Comparison of ENCODE assay signal across 12 cellular contexts in genomic region chr10:8051851-8052257, GRCh38. TPM values are rescaled to one million over a fixed set of nuclear protein-coding genes. Genes with fewer than 3 reads are reported as not detected.
DNase-seq lines count a peak whose midpoint lies in the region; ATAC-seq and TF ChIP-seq lines count a peak whose summit lies in the region.
"Had no signal": no experiment of that assay in that cellular context is flagged by ENCODE, and none has a peak within 500 bp of the region (broad histone marks: within the 10 kb centered on the region; RNA-seq: fewer than 3 reads in every experiment).

No MANE protein-coding gene starts in this region.

- H2BK120ac ChIP-seq in mesendoderm (ENCODE audit: low read depth, low read length), result peak overlapping the region; percentile 75

- H3K79me1 ChIP-seq in mesendoderm (ENCODE audit: low read length), result no peaks in the 10 kb centered on the region

- peak overlapping the region; percentile 99 for H3K4ac ChIP-seq in mesendoderm (ENCODE audit: low read depth, low read length)

- no peak for TF ChIP-seq CTCF in ovary (IDR thresholded peaks at IDR 0.05)
- TF ChIP-seq CTCF in GM13977 (IDR thresholded peaks at IDR 0.05; ENCODE audit: extremely low read depth, insufficient read depth, missing control alignments), result no peak

- H3K4me1 ChIP-seq in right cardiac atrium (ENCODE audit: control insufficient read depth, insufficient read depth, low read length), result peaks cover 6% of the 10 kb centered on the region
- peaks cover 6% of the 10 kb centered on the region for H3K4me1 ChIP-seq in mesendoderm (ENCODE audit: control insufficient read depth, low read depth, low read length)
- peaks cover 3% of the 10 kb centered on the region for H3K4me1 ChIP-seq in urinary bladder (ENCODE audit: insufficient read depth)
- H3K4me1 ChIP-seq in ovary (ENCODE audit: insufficient read depth), result peaks cover 13% of the 10 kb centered on the region

- peaks cover 21% of the 10 kb centered on the region for H3K79me2 ChIP-seq in mesendoderm (ENCODE audit: control insufficient read depth, insufficient read depth, low read length)

- H4K5ac ChIP-seq in mesendoderm (ENCODE audit: low read length), result no peak overlapping the region

- TF ChIP-seq EP300 in ovary (IDR thresholded peaks at IDR 0.05), result no peak

- peak overlapping the region; percentile 60 for H2BK15ac ChIP-seq in mesendoderm (replicated peaks; ENCODE audit: low read depth)

- peak in 1 of 3 donors; percentile 47 for DNase-seq in right cardiac atrium
- no peak for DNase-seq in left ventricle myocardium superior
- peak; percentile 47 for DNase-seq in activated T-helper 2 cell treated with anti-CD3 and anti-CD28 coated beads, Interferon-gamma antibody, Interleukin-2, Interleukin-4, amounts not matched to agents 10 μg/mL and 5 μg/mL and 100 μg/mL, durations not matched to agents 14 hours and 24 hours and 36 hours (ENCODE audit: low spot score)
- peak; percentile 96 for DNase-seq in mesendoderm
- no peak for DNase-seq in ovary
- DNase-seq in glomerular visceral epithelial cell (ENCODE audit: extremely low spot score), result no peak
- DNase-seq in GM13977 (ENCODE audit: low spot score), result no peak
- DNase-seq: NCI-H2029 treated with DMSO at 0.1 percent for 48 hours; stimulated activated CD4-positive, alpha-beta T cell treated with anti-CD3 and anti-CD28 coated beads, Interleukin-12 subunit alpha, Interleukin-12 subunit beta, amount 100 ng/mL, for 4 hours had no signal

- H3K27me3 ChIP-seq in right cardiac atrium (ENCODE audit: control insufficient read depth, insufficient read depth) (no peaks in the 10 kb centered on the region), mesendoderm (ENCODE audit: insufficient read depth, low read length, poor library complexity) (peaks cover 2% of the 10 kb centered on the region), ovary (peaks cover 7% of the 10 kb centered on the region)

- no peak for ATAC-seq in right cardiac atrium
- ATAC-seq in left ventricle myocardium superior, result no peak
- ATAC-seq: Panc1 had no signal

- no peak overlapping the region for H4K8ac ChIP-seq in mesendoderm (ENCODE audit: low read depth, low read length)

- H3K4me1 Mint-ChIP-seq in activated T-helper 2 cell treated with anti-CD3 and anti-CD28 coated beads, Interferon-gamma antibody, Interleukin-2, Interleukin-4, amounts not matched to agents 10 μg/mL and 5 μg/mL and 100 μg/mL, durations not matched to agents 14 hours and 24 hours and 36 hours (ENCODE audit: low read depth), result peaks cover 23% of the 10 kb centered on the region

- H3K4me3 ChIP-seq in right cardiac atrium (ENCODE audit: low read length) (peak overlapping the region; percentile 32), mesendoderm (ENCODE audit: low read length) (peak overlapping the region; percentile 59), urinary bladder (ENCODE audit: low read depth, low read length) (peak overlapping the region; percentile 58), ovary (no peak overlapping the region)

- H3K9me3 ChIP-seq in right cardiac atrium (ENCODE audit: control insufficient read depth, low read length) (no peaks in the 10 kb centered on the region), ovary (no peaks in the 10 kb centered on the region)

- H2AK5ac ChIP-seq in mesendoderm (ENCODE audit: low read length), result no peak overlapping the region

- H3K4me3 Mint-ChIP-seq in activated T-helper 2 cell treated with anti-CD3 and anti-CD28 coated beads, Interferon-gamma antibody, Interleukin-2, Interleukin-4, amounts not matched to agents 10 μg/mL and 5 μg/mL and 100 μg/mL, durations not matched to agents 14 hours and 24 hours and 36 hours (ENCODE audit: low read depth), result peak overlapping the region; percentile 89

- no peak overlapping the region for H3K27ac ChIP-seq in right cardiac atrium (ENCODE audit: low read length)
- peak overlapping the region; percentile 50 for H3K27ac ChIP-seq in mesendoderm (ENCODE audit: low read depth, low read length)
- peak overlapping the region; percentile 67 for H3K27ac ChIP-seq in urinary bladder (ENCODE audit: low read depth)
- no peak overlapping the region for H3K27ac ChIP-seq in ovary

- in situ Hi-C loops in GM13977 (cut with MboI; ENCODE audit: low pct_unique_long_range_greater_than_20kb, low sequenced_read_pairs, unreplicated experiment), result no loop called here

- intact Hi-C loops in right cardiac atrium (cut with DNase I), result no loop called here
- intact Hi-C loops in left ventricle myocardium superior (cut with micrococcal nuclease), result no loop called here
- intact Hi-C loops in activated T-helper 2 cell treated with anti-CD3 and anti-CD28 coated beads, Interferon-gamma antibody, Interleukin-2, Interleukin-4, amounts not matched to agents 10 μg/mL and 5 μg/mL and 100 μg/mL, durations not matched to agents 14 hours and 24 hours and 36 hours (cut with micrococcal nuclease), result loop anchor here (1.0 to 10.0 kb wide), 6 partner anchors 308 to 1997 kb away; no protein-coding TSS in a partner anchor
- intact Hi-C loops in ovary (cut with DNase I), result no loop called here

- peak overlapping the region; percentile 90 for H3K9ac ChIP-seq in mesendoderm (ENCODE audit: low read length)

- H3K36me3 Mint-ChIP-seq in activated T-helper 2 cell treated with anti-CD3 and anti-CD28 coated beads, Interferon-gamma antibody, Interleukin-2, Interleukin-4, amounts not matched to agents 10 μg/mL and 5 μg/mL and 100 μg/mL, durations not matched to agents 14 hours and 24 hours and 36 hours (ENCODE audit: low read depth), result peaks cover 78% of the 10 kb centered on the region

- H3K18ac ChIP-seq in mesendoderm (ENCODE audit: low read length), result peak overlapping the region; percentile 99

- peak overlapping the region; percentile 94 for H3K4me2 ChIP-seq in mesendoderm (ENCODE audit: low read length)

- H3K36me3 ChIP-seq in mesendoderm (ENCODE audit: control insufficient read depth, insufficient read depth, low read length) (no peaks in the 10 kb centered on the region), urinary bladder (ENCODE audit: insufficient read depth) (no peaks in the 10 kb centered on the region), ovary (no peaks in the 10 kb centered on the region)

- H3K27me3 Mint-ChIP-seq in activated T-helper 2 cell treated with anti-CD3 and anti-CD28 coated beads, Interferon-gamma antibody, Interleukin-2, Interleukin-4, amounts not matched to agents 10 μg/mL and 5 μg/mL and 100 μg/mL, durations not matched to agents 14 hours and 24 hours and 36 hours (ENCODE audit: low read depth), result no peaks in the 10 kb centered on the region

- H2BK5ac ChIP-seq in mesendoderm (ENCODE audit: low read length), result no peak overlapping the region

- no peak for TF ChIP-seq POLR2A in ovary (IDR thresholded peaks at IDR 0.05)

- H3K27ac Mint-ChIP-seq in activated T-helper 2 cell treated with anti-CD3 and anti-CD28 coated beads, Interferon-gamma antibody, Interleukin-2, Interleukin-4, amounts not matched to agents 10 μg/mL and 5 μg/mL and 100 μg/mL, durations not matched to agents 14 hours and 24 hours and 36 hours, result peak overlapping the region; percentile 94

- H3K9me3 Mint-ChIP-seq in activated T-helper 2 cell treated with anti-CD3 and anti-CD28 coated beads, Interferon-gamma antibody, Interleukin-2, Interleukin-4, amounts not matched to agents 10 μg/mL and 5 μg/mL and 100 μg/mL, durations not matched to agents 14 hours and 24 hours and 36 hours, result no peaks in the 10 kb centered on the region

- 6% methylated on average over 29 of the region's 29 CpGs for WGBS in right cardiac atrium
- WGBS in mesendoderm (ENCODE audit: extremely low coverage, insufficient coverage, low lambda C conversion rate), result no CpG with 5 or more reads among the region's 29 CpGs
- 7% methylated on average over 29 of the region's 29 CpGs for WGBS in urinary bladder
- WGBS in ovary, 3 donors, result 4 to 5% (median 5%) methylated on average over 27 to 29 of the region's 29 CpGs

- H3K23ac ChIP-seq in mesendoderm (ENCODE audit: low read length), result no peak overlapping the region

- H3K56ac ChIP-seq in mesendoderm (ENCODE audit: low read length), result peak overlapping the region; percentile 97

RNA-seq across cellular contexts. Expression of gene GATA3, which starts 2.6 kb away (rescaled TPM):
- total RNA-seq in right cardiac atrium (1 to 10 TPM in 2 of 4 donors, under 1 TPM in 2; 0.76 to 1.7 (median 0.95) TPM), left ventricle myocardium superior (1.1 TPM), urinary bladder (10.6 TPM), ovary (under 1 TPM in 5 of 7 donors, not detected in 2; 0.15 to 0.48 (median 0.38) TPM)
- polyA plus RNA-seq in right cardiac atrium (1.4 TPM), urinary bladder (17.9 TPM), ovary (under 1 TPM; 0.24 to 0.47 TPM)
- total RNA-seq in activated T-helper 2 cell treated with anti-CD3 and anti-CD28 coated beads, Interferon-gamma antibody, Interleukin-2, Interleukin-4, amounts not matched to agents 10 μg/mL and 5 μg/mL and 100 μg/mL, durations not matched to agents 14 hours and 24 hours and 36 hours, result 281 and 293 TPM in 2 replicates
- polyA plus RNA-seq in mesendoderm (2013, experiment 1 of 2), result 7.2 TPM
- polyA plus RNA-seq in mesendoderm (2013, experiment 2 of 2), result 6.2 TPM
- total RNA-seq: fibroblast of lung had no signal
- polyA plus RNA-seq: fibroblast of lung had no signal

Comparison
In these comparisons a context has a peak if more than half of its experiments do, and no peak if none do; other contexts are left out.
1. DNase-seq: peak in activated T-helper 2 cell treated with anti-CD3 and anti-CD28 coated beads, Interferon-gamma antibody, Interleukin-2, Interleukin-4, amounts not matched to agents 10 μg/mL and 5 μg/mL and 100 μg/mL, durations not matched to agents 14 hours and 24 hours and 36 hours (single experiment) and mesendoderm (single experiment); none in left ventricle myocardium superior (single experiment), ovary (0 of 5), glomerular visceral epithelial cell (single experiment) and GM13977 (single experiment).
2. H3K27ac ChIP-seq: peak in mesendoderm (single experiment) and urinary bladder (single experiment); none in right cardiac atrium (single experiment) and ovary (0 of 2).
3. RNA of gene GATA3, which starts 2.6 kb away (total RNA-seq): 281 to 293 TPM in activated T-helper 2 cell treated with anti-CD3 and anti-CD28 coated beads, Interferon-gamma antibody, Interleukin-2, Interleukin-4, amounts not matched to agents 10 μg/mL and 5 μg/mL and 100 μg/mL, durations not matched to agents 14 hours and 24 hours and 36 hours; 10.6 TPM in urinary bladder (single experiment), 1.1 TPM in left ventricle myocardium superior (single experiment), 0.76 to 1.7 TPM in right cardiac atrium and 0.15 to 0.48 TPM in ovary; every median in the first group is over 10 times any median in the second.